7 cellular contexts compared by ENCODE assay signal in the genomic region with DNA sequence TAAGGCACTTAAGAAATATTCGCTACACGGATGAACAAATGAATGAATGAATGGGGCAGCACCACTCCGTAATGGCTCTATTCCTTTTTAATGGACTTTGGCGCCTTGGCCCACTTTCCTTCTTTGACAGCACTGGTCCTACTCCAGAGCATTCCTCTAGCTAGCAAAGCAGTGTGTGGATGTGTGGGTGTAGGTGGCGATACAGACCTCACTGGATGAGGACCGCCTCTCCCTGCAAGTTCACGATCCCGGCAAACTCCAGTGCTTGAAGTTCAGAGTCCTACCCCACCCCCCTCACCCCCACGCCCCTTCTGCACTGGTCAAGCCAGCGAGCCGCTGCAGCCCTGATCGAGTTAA. TPM values are rescaled to one million over a fixed set of nuclear protein-coding genes. Genes with fewer than 3 reads are reported as not detected.
DNase-seq lines count a peak whose midpoint lies in the region; ATAC-seq and TF ChIP-seq lines count a peak whose summit lies in the region.
"Not testable (repeated sequence)": the region's sequence is repeated elsewhere in the genome, so short reads cannot be mapped to it uniquely, and the experiment has no call there.

No MANE protein-coding gene starts in this region.

- CTCF ChIA-PET in PC-3 (lab: Charles Lee); activated CD4-positive, alpha-beta memory T cell treated with anti-CD3 and anti-CD28 coated beads, Interleukin-2, amount 10 ng/mL, durations not matched to agents 7 days and 5 days (lab: Charles Lee); mammary epithelial cell (lab: Charles Lee; ENCODE audit: low non-redundant PET): not testable (repeated sequence)

- H3K4me1 Mint-ChIP-seq in activated CD4-positive, alpha-beta memory T cell treated with anti-CD3 and anti-CD28 coated beads, Interleukin-2, amount 10 ng/mL, durations not matched to agents 7 days and 5 days; osteocyte (ENCODE audit: unreplicated experiment): not testable (repeated sequence)

- H3K27me3 Mint-ChIP-seq in activated CD4-positive, alpha-beta memory T cell treated with anti-CD3 and anti-CD28 coated beads, Interleukin-2, amount 10 ng/mL, durations not matched to agents 7 days and 5 days; osteocyte (ENCODE audit: unreplicated experiment): not testable (repeated sequence)

- TSS peak; percentile 55 for BruUV-seq in PC-3 (replicated peaks; lab: Mats Ljungman, UMichigan)
- not testable (repeated sequence) for BruUV-seq in mammary epithelial cell (replicated peaks; lab: Mats Ljungman, UMichigan)

- not testable (repeated sequence) for H3K36me3 ChIP-seq in PC-3 (ENCODE audit: low read depth, low read length); mammary epithelial cell (ENCODE audit: insufficient read depth, low read length); heart right ventricle; mucosa of descending colon (ENCODE audit: low read depth)

- not testable (repeated sequence) for H3K27ac Mint-ChIP-seq in activated CD4-positive, alpha-beta memory T cell treated with anti-CD3 and anti-CD28 coated beads, Interleukin-2, amount 10 ng/mL, durations not matched to agents 7 days and 5 days; osteocyte (ENCODE audit: unreplicated experiment)

- TF ChIP-seq CTCF in PC-3 (conservative IDR thresholded peaks at IDR 0.05; ENCODE audit: low read depth, low read length); mammary epithelial cell (conservative IDR thresholded peaks at IDR 0.05 in 1 of 2, IDR thresholded peaks at IDR 0.05 in 1 of 2; ENCODE audit: extremely low read depth in 1 of 2, insufficient read depth in 1 of 2, low read depth in 1 of 2, low read length in 2 of 2); heart right ventricle (IDR thresholded peaks at IDR 0.05); mucosa of descending colon (IDR thresholded peaks at IDR 0.05); osteocyte (IDR thresholded peaks at IDR 0.05): not testable (repeated sequence)

- not testable (repeated sequence) for DNase-seq in PC-3; activated CD4-positive, alpha-beta memory T cell treated with anti-CD3 and anti-CD28 coated beads, Interleukin-2, amount 10 ng/mL, durations not matched to agents 7 days and 5 days; mammary epithelial cell; heart right ventricle; mucosa of descending colon; osteocyte (ENCODE audit: extremely low spot score, unreplicated experiment)

- not testable (repeated sequence) for H3K36me3 Mint-ChIP-seq in activated CD4-positive, alpha-beta memory T cell treated with anti-CD3 and anti-CD28 coated beads, Interleukin-2, amount 10 ng/mL, durations not matched to agents 7 days and 5 days (ENCODE audit: low read depth); osteocyte (ENCODE audit: unreplicated experiment)

- ATAC-seq in GM21528 (IDR thresholded peaks at IDR 0.05; ENCODE audit: low FRiP score, unreplicated experiment): peak; percentile 20
- ATAC-seq in PC-3: not testable (repeated sequence)
- peak in 2 of 8 donors; percentile 14 to 29 for ATAC-seq in heart right ventricle
- ATAC-seq in mucosa of descending colon: peak; percentile 47

- H3K9me3 Mint-ChIP-seq in activated CD4-positive, alpha-beta memory T cell treated with anti-CD3 and anti-CD28 coated beads, Interleukin-2, amount 10 ng/mL, durations not matched to agents 7 days and 5 days; osteocyte (ENCODE audit: unreplicated experiment): not testable (repeated sequence)

- peak overlapping the region; percentile 41; the same call in 1 of the 2 replicates for H3K4me2 ChIP-seq in PC-3 (ENCODE audit: low read length)
- H3K4me2 ChIP-seq in mammary epithelial cell (ENCODE audit: insufficient read depth, low read depth, low read length): not testable (repeated sequence)

- H3K4me3 ChIP-seq in PC-3 (ENCODE audit: low read length): peak overlapping the region; percentile 40; the same call in 1 of the 2 replicates
- H3K4me3 ChIP-seq in mammary epithelial cell (replicated peaks in 1 of 3; ENCODE audit: insufficient read depth in 1 of 3, low read depth in 2 of 3, low read length in 3 of 3); mucosa of descending colon: not testable (repeated sequence)
- peak overlapping the region in 6 of 10 donors; percentile 59 to 77 (median 70) for H3K4me3 ChIP-seq in heart right ventricle

- H3K4me3 Mint-ChIP-seq in activated CD4-positive, alpha-beta memory T cell treated with anti-CD3 and anti-CD28 coated beads, Interleukin-2, amount 10 ng/mL, durations not matched to agents 7 days and 5 days: peak overlapping the region; percentile 62
- peak overlapping the region; percentile 73 for H3K4me3 Mint-ChIP-seq in osteocyte (ENCODE audit: unreplicated experiment)

- POLR2A ChIA-PET in PC-3 (lab: Charles Lee; ENCODE audit: unreplicated experiment); activated CD4-positive, alpha-beta memory T cell treated with anti-CD3 and anti-CD28 coated beads, Interleukin-2, amount 10 ng/mL, durations not matched to agents 7 days and 5 days (lab: Charles Lee): not testable (repeated sequence)

- H3F3A ChIP-seq in PC-3 (ENCODE audit: low read length, unreplicated experiment): not testable (repeated sequence)

- not testable (repeated sequence) for H3K79me2 ChIP-seq in PC-3 (ENCODE audit: low read length)
- H3K79me2 ChIP-seq in mammary epithelial cell (ENCODE audit: insufficient read depth, low read length): peaks cover 14% of the 10 kb centered on the region

- intact Hi-C loops in PC-3 (cut with micrococcal nuclease); mammary epithelial cell (cut with micrococcal nuclease); heart right ventricle (cut with DNase I); mucosa of descending colon (cut with DNase I, micrococcal nuclease): not testable (repeated sequence)

- not testable (repeated sequence) for H4K20me1 ChIP-seq in PC-3 (ENCODE audit: low read length); mammary epithelial cell (ENCODE audit: insufficient read depth, low read length)

- H3K9me2 ChIP-seq in PC-3 (replicated peaks; ENCODE audit: low read length): not testable (repeated sequence)

- 0% methylated on average over 2 of the region's 12 CpGs for WGBS in mammary epithelial cell (ENCODE audit: low coverage, missing lambda C conversion rate)
- WGBS in heart right ventricle, 2 donors: 4% methylated on average over 7 of the region's 12 CpGs; no CpG with 5 or more reads in 1 of the 2 donors

- in situ Hi-C loops in mammary epithelial cell (cut with MboI; ENCODE audit: low sequenced_read_pairs in 2 of 2): not testable (repeated sequence)

- H3K27me3 ChIP-seq in PC-3 (ENCODE audit: low read length); mammary epithelial cell (ENCODE audit: insufficient read depth, low read length); heart right ventricle: not testable (repeated sequence)

- dilution Hi-C loops in mammary epithelial cell (cut with HindIII; ENCODE audit: low sequenced_read_pairs): not testable (repeated sequence)

- H2AFZ ChIP-seq in PC-3 (ENCODE audit: low read length): peak overlapping the region; percentile 57
- peak overlapping the region; percentile 67 for H2AFZ ChIP-seq in mammary epithelial cell (ENCODE audit: low read depth, low read length)

- not testable (repeated sequence) for H3K27ac ChIP-seq in PC-3 (ENCODE audit: low read length); mammary epithelial cell (ENCODE audit: insufficient read depth, low read depth, low read length); heart right ventricle

- not testable (repeated sequence) for H3K9ac ChIP-seq in PC-3 (ENCODE audit: low read length); mammary epithelial cell (ENCODE audit: insufficient read depth, low read length)

- not testable (repeated sequence) for H3K4me1 ChIP-seq in PC-3 (ENCODE audit: insufficient read depth, low read length); mammary epithelial cell (ENCODE audit: insufficient read depth, low read length); heart right ventricle; mucosa of descending colon (ENCODE audit: low read depth)

- H3K9me3 ChIP-seq in PC-3 (ENCODE audit: low read length); mammary epithelial cell (replicated peaks; ENCODE audit: insufficient read depth, low read length); heart right ventricle; mucosa of descending colon: not testable (repeated sequence)

RNA-seq across cellular contexts. Expression of gene NBPF26, which starts 0.4 kb away (rescaled TPM):
- total RNA-seq in PC-3 (2014; rRNA removed): 25.1 and 30.0 TPM in 2 replicates
- total RNA-seq in activated CD4-positive, alpha-beta memory T cell treated with anti-CD3 and anti-CD28 coated beads, Interleukin-2, amount 10 ng/mL, durations not matched to agents 7 days and 5 days: 10 to 100 TPM; 36.2 to 39.7 TPM
- 10 to 100 TPM; 20.7 to 22.8 TPM for total RNA-seq in mammary epithelial cell
- polyA plus RNA-seq in mammary epithelial cell: 20.1 TPM
- 30.0 TPM for polyA minus RNA-seq in mammary epithelial cell
- 10 to 100 TPM in 6 of 10 donors, 1 to 10 TPM in 4; 2.6 to 21.2 (median 13.7) TPM for total RNA-seq in heart right ventricle
- 1 to 10 TPM; 1.6 to 5.9 TPM for polyA plus RNA-seq in heart right ventricle
- total RNA-seq in mucosa of descending colon: 10 to 100 TPM in 2 of 3 donors, 1 to 10 TPM in 1; 8.0 to 31.3 (median 12.4) TPM
- total RNA-seq in osteocyte: 38.6 and 40.5 TPM in 2 replicates
